ENCODE assay signal across 2 cellular contexts in the genomic region with DNA sequence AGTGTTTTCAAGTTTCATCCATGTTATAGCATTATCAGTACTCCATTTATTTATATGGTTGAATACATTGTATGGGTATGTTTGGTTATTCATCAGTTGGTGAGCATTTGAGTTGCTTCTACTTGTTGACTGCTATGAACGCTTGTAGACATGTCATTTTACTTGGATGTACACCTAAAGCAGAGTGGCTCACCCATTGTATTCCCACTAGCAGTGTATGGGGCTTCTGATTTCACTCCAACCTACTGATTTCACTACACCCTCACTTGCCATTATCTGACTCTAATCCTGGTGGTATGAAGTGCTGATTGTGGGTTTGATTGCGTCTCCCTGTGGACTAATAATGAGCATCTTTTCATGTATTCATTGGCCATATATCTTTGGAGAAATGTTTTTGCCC.
A peak's percentile ranks its signal among the peaks of the same experiment; 100 is the strongest.
TF ChIP-seq lines count a peak whose summit lies in the region.

No MANE protein-coding gene starts in this region.

TF ChIP-seq in HepG2, 621 proteins besides CTCF, POLR2A, EP300 and RAD21 (continues in another document):
- TF ChIP-seq ZNF10 (CRISPR knock-in tag; IDR thresholded peaks at IDR 0.05; ENCODE audit: borderline replicate concordance, low read depth) (no peak), RBM22 (optimal IDR thresholded peaks at IDR 0.05; ENCODE audit: low read length) (peak; percentile 76), ZBTB3 (CRISPR knock-in tag; IDR thresholded peaks at IDR 0.05; ENCODE audit: borderline replicate concordance, low read depth) (no peak), AHDC1 (CRISPR knock-in tag; IDR thresholded peaks at IDR 0.05; ENCODE audit: borderline replicate concordance) (no peak), NFYB (CRISPR knock-in tag; IDR thresholded peaks at IDR 0.05) (no peak), MIER2 (CRISPR knock-in tag; IDR thresholded peaks at IDR 0.05) (no peak), NCOA5 (CRISPR knock-in tag; IDR thresholded peaks at IDR 0.05) (no peak), NFKB2 (CRISPR knock-in tag; IDR thresholded peaks at IDR 0.05; ENCODE audit: borderline replicate concordance) (no peak), KDM2A (CRISPR knock-in tag; IDR thresholded peaks at IDR 0.05; ENCODE audit: borderline replicate concordance, low read depth) (no peak), ZNF354B (CRISPR knock-in tag; IDR thresholded peaks at IDR 0.05) (no peak), ZNF12 (CRISPR knock-in tag; IDR thresholded peaks at IDR 0.05) (no peak)
- TF ChIP-seq, protein P1, sequence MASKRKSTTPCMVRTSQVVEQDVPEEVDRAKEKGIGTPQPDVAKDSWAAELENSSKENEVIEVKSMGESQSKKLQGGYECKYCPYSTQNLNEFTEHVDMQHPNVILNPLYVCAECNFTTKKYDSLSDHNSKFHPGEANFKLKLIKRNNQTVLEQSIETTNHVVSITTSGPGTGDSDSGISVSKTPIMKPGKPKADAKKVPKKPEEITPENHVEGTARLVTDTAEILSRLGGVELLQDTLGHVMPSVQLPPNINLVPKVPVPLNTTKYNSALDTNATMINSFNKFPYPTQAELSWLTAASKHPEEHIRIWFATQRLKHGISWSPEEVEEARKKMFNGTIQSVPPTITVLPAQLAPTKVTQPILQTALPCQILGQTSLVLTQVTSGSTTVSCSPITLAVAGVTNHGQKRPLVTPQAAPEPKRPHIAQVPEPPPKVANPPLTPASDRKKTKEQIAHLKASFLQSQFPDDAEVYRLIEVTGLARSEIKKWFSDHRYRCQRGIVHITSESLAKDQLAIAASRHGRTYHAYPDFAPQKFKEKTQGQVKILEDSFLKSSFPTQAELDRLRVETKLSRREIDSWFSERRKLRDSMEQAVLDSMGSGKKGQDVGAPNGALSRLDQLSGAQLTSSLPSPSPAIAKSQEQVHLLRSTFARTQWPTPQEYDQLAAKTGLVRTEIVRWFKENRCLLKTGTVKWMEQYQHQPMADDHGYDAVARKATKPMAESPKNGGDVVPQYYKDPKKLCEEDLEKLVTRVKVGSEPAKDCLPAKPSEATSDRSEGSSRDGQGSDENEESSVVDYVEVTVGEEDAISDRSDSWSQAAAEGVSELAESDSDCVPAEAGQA (IDR thresholded peaks at IDR 0.05; ENCODE audit: low read depth): no peak
- TF ChIP-seq, protein P1 (CRISPR knock-in tag; IDR thresholded peaks at IDR 0.05; ENCODE audit: borderline replicate concordance): no peak
- TF ChIP-seq, protein P2, sequence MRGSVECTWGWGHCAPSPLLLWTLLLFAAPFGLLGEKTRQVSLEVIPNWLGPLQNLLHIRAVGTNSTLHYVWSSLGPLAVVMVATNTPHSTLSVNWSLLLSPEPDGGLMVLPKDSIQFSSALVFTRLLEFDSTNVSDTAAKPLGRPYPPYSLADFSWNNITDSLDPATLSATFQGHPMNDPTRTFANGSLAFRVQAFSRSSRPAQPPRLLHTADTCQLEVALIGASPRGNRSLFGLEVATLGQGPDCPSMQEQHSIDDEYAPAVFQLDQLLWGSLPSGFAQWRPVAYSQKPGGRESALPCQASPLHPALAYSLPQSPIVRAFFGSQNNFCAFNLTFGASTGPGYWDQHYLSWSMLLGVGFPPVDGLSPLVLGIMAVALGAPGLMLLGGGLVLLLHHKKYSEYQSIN (CRISPR knock-in tag; IDR thresholded peaks at IDR 0.05; ENCODE audit: borderline replicate concordance): no peak

TF ChIP-seq in GM12878, 131 proteins besides CTCF, POLR2A, EP300 and RAD21:
- no peak for TF ChIP-seq SRF (IDR thresholded peaks at IDR 0.05; ENCODE audit: low read depth in 2 of 2, low read length in 2 of 2)
- TF ChIP-seq POLR2AphosphoS5 (IDR thresholded peaks at IDR 0.05; ENCODE audit: low read length): 0 out of 2 replicates have a peak, but pooled peaks have one; percentile 40
